Comparison of ENCODE assay signal across 13 cellular contexts in the genomic region with DNA sequence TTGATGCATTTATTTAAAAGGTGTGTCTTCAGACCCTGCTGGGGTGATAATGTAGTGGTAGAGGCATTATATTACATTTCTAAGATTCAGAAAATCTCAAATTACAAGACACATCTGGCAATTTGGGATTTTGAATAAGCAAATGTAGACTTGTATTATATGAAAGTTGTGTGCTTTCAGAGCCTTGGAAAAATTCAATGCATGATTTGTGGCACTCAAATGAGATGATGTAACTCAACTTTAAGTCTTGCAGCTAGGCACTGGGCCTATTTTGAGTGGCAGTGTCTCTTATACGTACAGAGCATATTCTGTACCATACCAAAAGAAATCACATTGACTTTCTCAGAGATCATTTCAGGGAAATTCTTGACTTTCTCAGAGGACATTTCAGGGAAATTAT.
"Had no signal": no experiment of that assay in that cellular context is flagged by ENCODE, and none has a peak within 500 bp of the region (broad histone marks: within the 10 kb centered on the region; RNA-seq: fewer than 3 reads in every experiment).

No MANE protein-coding gene starts in this region.

- H3K27ac Mint-ChIP-seq: naive thymus-derived CD8-positive, alpha-beta T cell; stimulated activated effector memory CD8-positive, alpha-beta T cell treated with anti-CD3 and anti-CD28 coated beads, Interleukin-12 subunit alpha, Interleukin-12 subunit beta, amount 100 ng/mL, for 72 hours had no signal

- H3K4me3 Mint-ChIP-seq: naive thymus-derived CD8-positive, alpha-beta T cell; stimulated activated effector memory CD8-positive, alpha-beta T cell treated with anti-CD3 and anti-CD28 coated beads, Interleukin-12 subunit alpha, Interleukin-12 subunit beta, amount 100 ng/mL, for 72 hours had no signal

- H3K36me3 Mint-ChIP-seq: stimulated activated effector memory CD8-positive, alpha-beta T cell treated with anti-CD3 and anti-CD28 coated beads, Interleukin-12 subunit alpha, Interleukin-12 subunit beta, amount 100 ng/mL, for 72 hours had no signal

- DNase-seq: dermis blood vessel endothelial cell; esophagus squamous epithelium; islet precursor cell; mammary epithelial cell; naive thymus-derived CD8-positive, alpha-beta T cell; posterior cingulate gyrus; stimulated activated CD4-positive, alpha-beta T cell treated with anti-CD3 and anti-CD28 coated beads, Interleukin-2, amount 100 ng/mL, for 48 hours; stimulated activated CD8-positive, alpha-beta memory T cell treated with anti-CD3 and anti-CD28 coated beads, Interleukin-4, amount 100 ng/mL, for 48 hours; stimulated activated naive CD8-positive, alpha-beta T cell treated with anti-CD3 and anti-CD28 coated beads, Interleukin-15, Interleukin-2, amounts not matched to agents 100 U/mL and 50 U/mL, for 24 hours; thyroid gland; upper lobe of left lung; uterus had no signal

- H3K27me3 Mint-ChIP-seq: naive thymus-derived CD8-positive, alpha-beta T cell had no signal
